8 cellular contexts compared by ENCODE assay signal in the genomic region with DNA sequence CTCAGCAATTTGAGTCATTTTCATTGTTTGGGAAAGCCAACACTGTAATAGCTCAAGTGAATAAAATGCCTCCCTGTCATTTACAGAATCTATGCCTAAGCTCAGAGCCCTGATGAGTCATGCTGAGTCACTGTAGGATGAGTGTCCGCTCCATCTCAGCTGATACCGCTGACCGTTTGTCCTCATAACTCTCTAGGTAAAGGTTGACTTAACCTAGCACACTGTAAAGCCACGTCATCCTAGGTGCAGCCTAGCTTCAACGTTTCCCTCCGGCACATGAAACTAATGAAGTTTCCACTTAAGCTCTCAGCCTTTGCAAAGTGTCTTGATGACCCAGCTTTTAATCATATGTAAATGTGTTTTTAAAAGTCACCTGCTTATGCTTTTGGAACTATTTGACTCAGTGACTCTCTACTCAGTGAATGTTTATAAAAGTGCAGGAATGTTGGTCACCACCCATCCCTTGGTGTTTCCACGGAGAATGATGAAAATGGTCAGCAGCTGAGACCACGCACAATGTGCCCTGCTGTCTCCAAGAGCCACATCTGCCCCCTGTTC.
A peak's percentile ranks its signal among the peaks of the same experiment; 100 is the strongest.
DNase-seq lines count a peak whose midpoint lies in the region; ATAC-seq and TF ChIP-seq lines count a peak whose summit lies in the region.

No MANE protein-coding gene starts in this region.

- peak; percentile 66 for ATAC-seq in GM18867 (IDR thresholded peaks at IDR 0.05; ENCODE audit: unreplicated experiment)
- no peak for ATAC-seq in HG03342 (IDR thresholded peaks at IDR 0.05; ENCODE audit: unreplicated experiment)

- no peak for TF ChIP-seq CTCF in LNCaP clone FGC (IDR thresholded peaks at IDR 0.05; ENCODE audit: control insufficient read depth, extremely low read depth, insufficient read depth)

- H3K4me3 ChIP-seq in LNCaP clone FGC (ENCODE audit: low read depth, low read length), result no peak overlapping the region

- DNase-seq in LNCaP clone FGC (ENCODE audit: low read depth), result peak; percentile 46
- peak; percentile 90 for DNase-seq in astrocyte of the hippocampus (ENCODE audit: low read depth, low spot score)
- peak; percentile 25 for DNase-seq in mucosa of gallbladder (ENCODE audit: low spot score)
- no peak for DNase-seq in NCI-H2107 (lab: John Stamatoyannopoulos, UW)
- no peak for DNase-seq in NCI-H1105 treated with DMSO at 0.1 percent for 48 hours (lab: John Stamatoyannopoulos, UW)
- no peak for DNase-seq in mesenteric fat pad (ENCODE audit: low spot score)

Comparison
In these comparisons a context has a peak if more than half of its experiments do, and no peak if none do; other contexts are left out.
1. DNase-seq: peak in LNCaP clone FGC (single experiment), astrocyte of the hippocampus (single experiment) and mucosa of gallbladder (single experiment); none in NCI-H2107 (single experiment), NCI-H1105 treated with DMSO at 0.1 percent for 48 hours (single experiment) and mesenteric fat pad (single experiment).